1 cellular context compared by ENCODE assay signal in genomic region chr2:176177580-176178270, GRCh38.
TF ChIP-seq lines count a peak whose summit lies in the region.

No MANE protein-coding gene starts in this region.

TF ChIP-seq in SK-N-SH, 30 proteins besides CTCF, POLR2A, EP300 and RAD21 (continued from another document):
- no peak for TF ChIP-seq PBX3 (IDR thresholded peaks at IDR 0.05)
- no peak for TF ChIP-seq YY1 (IDR thresholded peaks at IDR 0.05; ENCODE audit: low read depth)
- TF ChIP-seq TEAD4 (IDR thresholded peaks at IDR 0.05; ENCODE audit: borderline replicate concordance, insufficient read depth) = no peak
- no peak for TF ChIP-seq SIN3A (IDR thresholded peaks at IDR 0.05; ENCODE audit: borderline replicate concordance, low read depth, low read length)
- no peak for TF ChIP-seq POLR2AphosphoS5 (IDR thresholded peaks at IDR 0.05; ENCODE audit: low read depth, low read length)
- TF ChIP-seq ZBTB33 (IDR thresholded peaks at IDR 0.05; ENCODE audit: borderline replicate concordance, low read depth) = no peak
- TF ChIP-seq NRF1 (IDR thresholded peaks at IDR 0.05; ENCODE audit: low read depth, low read length) = no peak
- no peak for TF ChIP-seq FOSL2 (IDR thresholded peaks at IDR 0.05; ENCODE audit: borderline replicate concordance, low read depth)
- TF ChIP-seq USF1 (IDR thresholded peaks at IDR 0.05; ENCODE audit: borderline replicate concordance, low read depth) = no peak
- TF ChIP-seq FOXM1 (IDR thresholded peaks at IDR 0.05; ENCODE audit: low read depth) = no peak
- no peak for TF ChIP-seq MXI1 (IDR thresholded peaks at IDR 0.05; ENCODE audit: low read depth, low read length)
- no peak for TF ChIP-seq TAF1 (IDR thresholded peaks at IDR 0.05; ENCODE audit: borderline replicate concordance, low read depth, low read length)
- TF ChIP-seq CHD2 (IDR thresholded peaks at IDR 0.05; ENCODE audit: low read length, partially characterized antibody) = no peak
- no peak for TF ChIP-seq NFIC (IDR thresholded peaks at IDR 0.05; ENCODE audit: borderline replicate concordance)
